ENCODE assay signal across 7 cellular contexts in the genomic region with DNA sequence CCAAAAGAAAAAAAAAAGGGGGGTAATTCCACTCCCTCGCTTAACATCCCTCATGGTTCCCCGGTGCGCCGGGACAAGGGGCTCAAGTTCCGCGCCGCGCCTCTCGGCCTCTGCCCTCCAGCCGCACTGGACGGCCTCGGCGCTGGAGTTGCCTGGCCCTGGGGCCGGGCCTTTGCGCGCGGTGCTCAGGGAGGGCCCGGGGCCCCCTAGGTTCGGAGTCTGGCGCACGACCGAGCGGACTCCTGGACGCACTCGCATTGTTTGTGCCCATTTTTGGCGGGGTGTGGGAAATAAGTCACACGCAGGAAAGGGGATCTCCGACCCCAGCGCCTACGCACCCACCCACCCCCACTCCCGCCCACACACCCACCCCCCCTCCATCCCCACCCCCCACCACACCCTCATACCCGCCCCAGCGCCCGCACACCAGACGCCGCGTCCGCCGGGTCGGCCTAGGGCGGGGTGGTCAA. TPM values are rescaled to one million over a fixed set of nuclear protein-coding genes. Genes with fewer than 3 reads are reported as not detected.
DNase-seq lines count a peak whose midpoint lies in the region; ATAC-seq and TF ChIP-seq lines count a peak whose summit lies in the region.

No MANE protein-coding gene starts in this region.

- H3K4me1 Mint-ChIP-seq in IgD-negative memory B cell = peaks cover 17 to 28% (median 25%) of the 10 kb centered on the region in 3 donors
- H3K4me1 Mint-ChIP-seq in activated CD4-positive, alpha-beta memory T cell treated with anti-CD3 and anti-CD28 coated beads, Interleukin-2, amount 10 ng/mL, durations not matched to agents 7 days and 5 days = peaks cover 54% of the 10 kb centered on the region
- peaks cover 30% of the 10 kb centered on the region for H3K4me1 Mint-ChIP-seq in osteocyte (ENCODE audit: unreplicated experiment)

- no peak for DNase-seq in GM12864 (ENCODE audit: low read depth)
- peak; percentile 41 for DNase-seq in activated CD4-positive, alpha-beta memory T cell treated with anti-CD3 and anti-CD28 coated beads, Interleukin-2, amount 10 ng/mL, durations not matched to agents 7 days and 5 days
- DNase-seq in foreskin keratinocyte = no peak
- DNase-seq in osteocyte (ENCODE audit: extremely low spot score, unreplicated experiment) = no peak
- DNase-seq in GDM1 (lab: John Stamatoyannopoulos, UW) = no peak

- H3K36me3 Mint-ChIP-seq in IgD-negative memory B cell (peaks cover 5% of the 10 kb centered on the region), osteocyte (ENCODE audit: unreplicated experiment) (peaks cover 41% of the 10 kb centered on the region)
- peaks cover 66% of the 10 kb centered on the region for H3K36me3 Mint-ChIP-seq in activated CD4-positive, alpha-beta memory T cell treated with anti-CD3 and anti-CD28 coated beads, Interleukin-2, amount 10 ng/mL, durations not matched to agents 7 days and 5 days (ENCODE audit: low read depth)

- peak overlapping the region; percentile 87 to 99 (median 98) for H3K27ac Mint-ChIP-seq in IgD-negative memory B cell
- H3K27ac Mint-ChIP-seq in activated CD4-positive, alpha-beta memory T cell treated with anti-CD3 and anti-CD28 coated beads, Interleukin-2, amount 10 ng/mL, durations not matched to agents 7 days and 5 days = peak overlapping the region; percentile 86
- peak overlapping the region; percentile 97 for H3K27ac Mint-ChIP-seq in osteocyte (ENCODE audit: unreplicated experiment)

- peak overlapping the region; percentile 100 for H3K27ac ChIP-seq in foreskin keratinocyte

- CTCF ChIA-PET in activated CD4-positive, alpha-beta memory T cell treated with anti-CD3 and anti-CD28 coated beads, Interleukin-2, amount 10 ng/mL, durations not matched to agents 7 days and 5 days (lab: Charles Lee) = interaction anchor here (1.0 to 3.3 kb wide), 6 partner anchors 13 to 161 kb away, joined by 3 to 22 read pairs (median 8); no protein-coding TSS in a partner anchor

- H3K4me1 ChIP-seq in foreskin keratinocyte = no peaks in the 10 kb centered on the region

- peak overlapping the region; percentile 95 to 100 (median 98) for H3K4me3 Mint-ChIP-seq in IgD-negative memory B cell
- peak overlapping the region; percentile 95 for H3K4me3 Mint-ChIP-seq in activated CD4-positive, alpha-beta memory T cell treated with anti-CD3 and anti-CD28 coated beads, Interleukin-2, amount 10 ng/mL, durations not matched to agents 7 days and 5 days
- peak overlapping the region; percentile 98 for H3K4me3 Mint-ChIP-seq in osteocyte (ENCODE audit: unreplicated experiment)

- H3K27me3 ChIP-seq in foreskin keratinocyte = no peaks in the 10 kb centered on the region

- H3K9me3 Mint-ChIP-seq in IgD-negative memory B cell (no peaks in the 10 kb centered on the region), osteocyte (ENCODE audit: unreplicated experiment) (no peaks in the 10 kb centered on the region)
- H3K9me3 Mint-ChIP-seq in activated CD4-positive, alpha-beta memory T cell treated with anti-CD3 and anti-CD28 coated beads, Interleukin-2, amount 10 ng/mL, durations not matched to agents 7 days and 5 days = no peaks in the 10 kb centered on the region

- POLR2A ChIA-PET in activated CD4-positive, alpha-beta memory T cell treated with anti-CD3 and anti-CD28 coated beads, Interleukin-2, amount 10 ng/mL, durations not matched to agents 7 days and 5 days (lab: Charles Lee) = interaction anchor here (0.6 to 14.2 kb wide), 18 partner anchors 8 to 317 kb away, joined by 3 to 397 read pairs (median 5); a partner anchor contains a TSS

- ATAC-seq in GM21576 (IDR thresholded peaks at IDR 0.05; ENCODE audit: unreplicated experiment) (peak; percentile 21), foreskin keratinocyte (peak; percentile 33)

- TF ChIP-seq CTCF in GM12864 (IDR thresholded peaks at IDR 0.05; ENCODE audit: low read depth, low read length, missing control alignments) = no peak
- TF ChIP-seq CTCF in foreskin keratinocyte (conservative IDR thresholded peaks at IDR 0.05) = no peak
- no peak for TF ChIP-seq CTCF in osteocyte (IDR thresholded peaks at IDR 0.05)

- H3K4me3 ChIP-seq in GM12864 (ENCODE audit: low read depth, low read length) = peak overlapping the region; percentile 97

- H3K27me3 Mint-ChIP-seq in IgD-negative memory B cell (no peaks in the 10 kb centered on the region), osteocyte (ENCODE audit: unreplicated experiment) (no peaks in the 10 kb centered on the region)
- H3K27me3 Mint-ChIP-seq in activated CD4-positive, alpha-beta memory T cell treated with anti-CD3 and anti-CD28 coated beads, Interleukin-2, amount 10 ng/mL, durations not matched to agents 7 days and 5 days = no peaks in the 10 kb centered on the region

RNA-seq across cellular contexts. Expression of a gene that starts 0.4 kb away (rescaled TPM):
- 26.7 TPM for polyA plus RNA-seq in IgD-negative memory B cell
- 10 to 100 TPM; 21.1 to 23.3 TPM for total RNA-seq in activated CD4-positive, alpha-beta memory T cell treated with anti-CD3 and anti-CD28 coated beads, Interleukin-2, amount 10 ng/mL, durations not matched to agents 7 days and 5 days
- total RNA-seq in foreskin keratinocyte = 22.6 and 24.7 TPM in 2 replicates
- 20.4 and 20.9 TPM in 2 replicates for polyA plus RNA-seq in foreskin keratinocyte
- 23.4 and 27.6 TPM in 2 replicates for total RNA-seq in osteocyte

RNA-seq across cellular contexts. Expression of a gene that starts 0.5 kb away (rescaled TPM):
- polyA plus RNA-seq in IgD-negative memory B cell = 1,229 TPM
- 1,000 to 10,000 TPM; 1,627 to 1,632 TPM for total RNA-seq in activated CD4-positive, alpha-beta memory T cell treated with anti-CD3 and anti-CD28 coated beads, Interleukin-2, amount 10 ng/mL, durations not matched to agents 7 days and 5 days
- total RNA-seq in foreskin keratinocyte = 2,430 and 2,456 TPM in 2 replicates
- 3,394 and 3,430 TPM in 2 replicates for polyA plus RNA-seq in foreskin keratinocyte
- total RNA-seq in osteocyte = 1,770 and 1,772 TPM in 2 replicates

RNA-seq across cellular contexts. Expression of a gene that starts 8.7 kb away (rescaled TPM):
- polyA plus RNA-seq in IgD-negative memory B cell (114 TPM), foreskin keratinocyte (35.1 and 38.2 TPM in 2 replicates)
- total RNA-seq in activated CD4-positive, alpha-beta memory T cell treated with anti-CD3 and anti-CD28 coated beads, Interleukin-2, amount 10 ng/mL, durations not matched to agents 7 days and 5 days = 10 to 100 TPM; 33.8 to 37.6 TPM
- total RNA-seq in foreskin keratinocyte (16.3 and 18.5 TPM in 2 replicates), osteocyte (36.2 and 39.4 TPM in 2 replicates)

RNA-seq across cellular contexts. Expression of a gene that starts 8.8 kb away (rescaled TPM):
- polyA plus RNA-seq in IgD-negative memory B cell (34.7 TPM), foreskin keratinocyte (58.5 and 63.9 TPM in 2 replicates)
- 10 to 100 TPM; 10.2 TPM for total RNA-seq in activated CD4-positive, alpha-beta memory T cell treated with anti-CD3 and anti-CD28 coated beads, Interleukin-2, amount 10 ng/mL, durations not matched to agents 7 days and 5 days
- total RNA-seq in foreskin keratinocyte (36.1 and 47.2 TPM in 2 replicates), osteocyte (15.4 and 16.3 TPM in 2 replicates)

RNA-seq across cellular contexts. Expression of a gene that starts 11.6 kb away (rescaled TPM):
- polyA plus RNA-seq in IgD-negative memory B cell = 13.4 TPM
- 10 to 100 TPM in 1 of 2 experiments, 1 to 10 TPM in 1; 9.3 to 10.9 TPM for total RNA-seq in activated CD4-positive, alpha-beta memory T cell treated with anti-CD3 and anti-CD28 coated beads, Interleukin-2, amount 10 ng/mL, durations not matched to agents 7 days and 5 days
- total RNA-seq in foreskin keratinocyte = 19.3 and 21.5 TPM in 2 replicates
- 24.5 and 25.6 TPM in 2 replicates for polyA plus RNA-seq in foreskin keratinocyte
- 16.0 and 19.8 TPM in 2 replicates for total RNA-seq in osteocyte
